Comparison of ENCODE assay signal across 8 cellular contexts in the genomic region with DNA sequence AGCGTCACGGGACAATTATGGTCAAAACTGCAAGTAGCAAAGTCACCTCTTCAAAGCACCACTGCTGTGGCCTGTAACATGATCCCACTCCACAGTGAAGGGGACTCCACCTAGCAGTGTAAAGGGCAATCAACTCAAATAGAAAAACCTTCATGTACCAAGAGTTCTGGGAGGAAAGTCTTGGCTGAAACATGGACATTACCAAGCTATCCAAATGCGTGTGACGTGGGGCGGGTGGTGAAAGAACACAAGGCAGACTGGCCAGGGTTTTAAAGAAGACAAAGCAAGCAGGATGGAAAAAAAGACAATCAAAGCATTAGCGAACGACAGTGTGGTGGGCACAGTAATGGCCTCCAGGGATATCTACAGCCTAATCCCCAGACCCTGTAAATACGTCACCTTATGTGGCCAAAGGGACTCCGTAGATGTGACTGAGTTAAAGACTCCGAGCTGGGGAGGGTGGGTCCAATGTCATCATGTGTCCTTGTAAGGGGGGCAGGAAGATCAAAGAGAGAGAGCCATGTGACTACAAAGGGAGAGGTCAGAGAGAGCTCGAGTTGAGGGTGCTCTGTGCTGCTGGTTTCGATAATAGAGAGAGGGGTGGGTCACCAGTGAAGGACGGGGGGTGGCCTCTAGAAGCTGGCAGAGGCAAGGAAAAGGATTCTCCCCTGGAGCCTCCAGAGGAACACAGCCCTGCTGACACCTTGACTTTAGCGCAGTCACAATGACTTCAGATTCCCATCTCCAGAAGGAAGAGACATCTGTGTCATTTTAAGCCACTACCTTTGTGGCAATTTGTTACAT. TPM values are rescaled to one million over a fixed set of nuclear protein-coding genes. Genes with fewer than 3 reads are reported as not detected.
A peak's percentile ranks its signal among the peaks of the same experiment; 100 is the strongest.
DNase-seq lines count a peak whose midpoint lies in the region; TF ChIP-seq lines count a peak whose summit lies in the region.

No MANE protein-coding gene starts in this region.

- POLR2A ChIA-PET in HEK293T (lab: Yijun Ruan, JAX) (interaction anchor here (0.9 to 4.9 kb wide), 2 partner anchors 16 to 22 kb away, joined by 3 to 36 read pairs; partner anchors contain the start of gene MBTPS1), RWPE1 (lab: Yijun Ruan, JAX; ENCODE audit: low non-redundant PET) (no interaction called here)

- no peak overlapping the region for H3K4me3 ChIP-seq in fibroblast of villous mesenchyme (ENCODE audit: low read depth, low read length)

- CTCF ChIA-PET in HEK293T (lab: Yijun Ruan, JAX) (interaction anchor here (0.6 to 0.9 kb wide), 3 partner anchors 48 to 352 kb away, joined by 3 to 4 read pairs (median 3); partner anchors contain the start of gene TAF1C), RWPE1 (lab: Yijun Ruan, JAX) (interaction anchor here (0.6 kb wide), 1 partner anchor 12 kb away, joined by 5 read pairs; no protein-coding TSS in a partner anchor)

- no peak overlapping the region for H3K27ac ChIP-seq in RWPE1

- peak; percentile 28 for DNase-seq in GF-D8 (lab: John Stamatoyannopoulos, UW)
- DNase-seq in HEK293T (ENCODE audit: extremely low spot score), result peak; percentile 66
- peak; percentile 28 for DNase-seq in NCI-H82 treated with DMSO at 0.1 percent for 48 hours (lab: John Stamatoyannopoulos, UW; ENCODE audit: unreplicated experiment)
- DNase-seq in fibroblast of villous mesenchyme (ENCODE audit: low read depth), result peak; percentile 58
- no peak for DNase-seq in UCSD-AML1 (lab: John Stamatoyannopoulos, UW; ENCODE audit: unreplicated experiment)
- no peak for DNase-seq in RKO (ENCODE audit: low spot score)
- no peak for DNase-seq in cerebellum (ENCODE audit: low spot score)
- DNase-seq in RWPE1 (ENCODE audit: low spot score), result no peak

- TF ChIP-seq CTCF in fibroblast of villous mesenchyme (IDR thresholded peaks at IDR 0.05; ENCODE audit: insufficient read depth, low read depth, low read length), result no peak
- TF ChIP-seq CTCF in RWPE1 (conservative IDR thresholded peaks at IDR 0.05; ENCODE audit: low read depth), result no peak

TF ChIP-seq in HEK293T, 16 proteins besides CTCF, POLR2A, EP300 and RAD21:
- no peak for TF ChIP-seq CTBP1 (IDR thresholded peaks at IDR 0.05; ENCODE audit: borderline replicate concordance)

RNA-seq across cellular contexts. Expression of gene HSDL1, which starts 6.0 kb away (rescaled TPM):
- total RNA-seq in fibroblast of villous mesenchyme, result 17.4 and 29.8 TPM in 2 replicates
- total RNA-seq in cerebellum, result 101 TPM

RNA-seq across cellular contexts. Expression of gene DNAAF1, which starts 6.1 kb away (rescaled TPM):
- not detected in 2 replicates for total RNA-seq in fibroblast of villous mesenchyme
- 0.73 TPM for total RNA-seq in cerebellum

RNA-seq across cellular contexts. Expression of gene MBTPS1, which starts 22.3 kb away (rescaled TPM):
- total RNA-seq in fibroblast of villous mesenchyme, result 77.0 and 97.2 TPM in 2 replicates
- 94.9 TPM for total RNA-seq in cerebellum

RNA-seq across cellular contexts. Expression of gene TAF1C, which starts 47.8 kb away (rescaled TPM):
- total RNA-seq in fibroblast of villous mesenchyme (19.4 and 20.9 TPM in 2 replicates), cerebellum (24.9 TPM)

RNA-seq across cellular contexts. Expression of gene ADAD2, which starts 51.9 kb away (rescaled TPM):
- total RNA-seq in fibroblast of villous mesenchyme (not detected in 2 replicates), cerebellum (not detected)

Comparison
In these comparisons a context has a peak if more than half of its experiments do, and no peak if none do; other contexts are left out.
1. DNase-seq: peak in GF-D8 (single experiment), HEK293T (single experiment), NCI-H82 treated with DMSO at 0.1 percent for 48 hours (single experiment) and fibroblast of villous mesenchyme (single experiment); none in UCSD-AML1 (single experiment), RKO (single experiment), cerebellum (single experiment) and RWPE1 (single experiment).